Comparison of ENCODE assay signal across 19 cellular contexts in the genomic region with DNA sequence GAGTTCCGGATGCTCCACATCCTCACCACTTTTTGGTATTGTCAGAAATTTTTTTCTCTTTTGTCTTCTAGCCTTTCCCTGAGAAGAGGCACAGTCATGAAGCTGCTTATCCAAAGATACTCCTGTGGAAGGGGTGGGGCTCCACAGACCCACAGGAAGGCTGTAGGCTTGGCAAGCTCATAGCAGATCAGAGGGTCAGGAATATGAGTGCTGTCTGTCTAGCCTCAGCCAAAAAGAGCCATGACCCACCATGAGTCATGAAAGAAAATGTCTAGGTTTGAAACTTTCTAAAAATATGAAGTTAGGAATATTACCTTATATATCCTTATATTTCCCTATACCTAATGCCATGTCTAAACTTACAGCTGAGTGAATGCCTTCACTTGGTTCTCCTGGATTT.
DNase-seq lines count a peak whose midpoint lies in the region; ATAC-seq, FAIRE-seq and TF ChIP-seq lines count a peak whose summit lies in the region.
"Had no signal": no experiment of that assay in that cellular context is flagged by ENCODE, and none has a peak within 500 bp of the region (broad histone marks: within the 10 kb centered on the region; RNA-seq: fewer than 3 reads in every experiment).

No MANE protein-coding gene starts in this region.

- no peaks in the 10 kb centered on the region for H3K27me3 ChIP-seq in bronchial epithelial cell (ENCODE audit: control insufficient read depth, insufficient read depth, low read length)
- H3K27me3 ChIP-seq: BLaER1 treated with 17β-estradiol and CSF1 and Interleukin-3, amounts not matched to agents 10 nM and 100 nM; thyroid gland had no signal

- DNase-seq in Daoy (ENCODE audit: low read depth) (peak; percentile 25), LHCN-M2 (ENCODE audit: low read depth) (peak; percentile 62), bronchial epithelial cell (ENCODE audit: low read depth) (peak; percentile 37), foreskin fibroblast (peak; percentile 75 to 79), NCI-H1092 (lab: John Stamatoyannopoulos, UW) (no peak), GM19239 (ENCODE audit: insufficient read length, low spot score) (no peak)
- DNase-seq: activated naive CD4-positive, alpha-beta T cell treated with anti-CD3 and anti-CD28 coated beads, Interleukin-2, amount 50 U/mL, for 16 hours; Karpas-422; NCI-H1105 treated with DMSO at 0.1 percent for 48 hours; NCI-H2107; NCI-H524 treated with DMSO at 0.1 percent for 48 hours; stimulated activated CD4-positive, alpha-beta T cell treated with anti-CD3 and anti-CD28 coated beads, Interleukin-2, amount 100 ng/mL, for 24 hours; stimulated activated naive B cell treated with anti-CD40 and anti-IgM and Interleukin-4, amounts not matched to agents 10 μg/mL and 1 μg/mL and 100 μg/mL, for 72 hours; SW 1271; thyroid gland had no signal

- ATAC-seq in GM19467 (IDR thresholded peaks at IDR 0.05; ENCODE audit: unreplicated experiment), result no peak
- ATAC-seq in HG03460 (IDR thresholded peaks at IDR 0.05; ENCODE audit: unreplicated experiment), result no peak
- ATAC-seq: A549; stimulated activated naive B cell treated with anti-CD40 and anti-IgM and Interleukin-4, amounts not matched to agents 10 μg/mL and 1 μg/mL and 100 μg/mL, for 72 hours had no signal

- no peak overlapping the region for H3K4me3 ChIP-seq in bronchial epithelial cell (ENCODE audit: low read depth, low read length)
- no peak overlapping the region for H3K4me3 ChIP-seq in foreskin fibroblast (ENCODE audit: low read depth in 1 of 2, low read length in 2 of 2)
- H3K4me3 ChIP-seq: A549; BLaER1 treated with 17β-estradiol and CSF1 and Interleukin-3, amounts not matched to agents 10 nM and 100 nM; thyroid gland had no signal

- no peaks in the 10 kb centered on the region for H3K36me3 ChIP-seq in bronchial epithelial cell (ENCODE audit: control insufficient read depth, insufficient read depth, low read length)
- H3K36me3 ChIP-seq: BLaER1 treated with 17β-estradiol and CSF1 and Interleukin-3, amounts not matched to agents 10 nM and 100 nM; thyroid gland had no signal

- no peak for FAIRE-seq in bronchial epithelial cell (lab: Jason Lieb, UNC)
- no peak for FAIRE-seq in GM19239 (lab: Jason Lieb, UNC)
- FAIRE-seq: A549 had no signal

- TF ChIP-seq CTCF in bronchial epithelial cell (IDR thresholded peaks at IDR 0.05; ENCODE audit: insufficient read depth, low read length, severe bottlenecking) (no peak), foreskin fibroblast (IDR thresholded peaks at IDR 0.05; ENCODE audit: low read depth, low read length) (no peak)

Comparison
In these comparisons a context has a peak if more than half of its experiments do, and no peak if none do; other contexts are left out.
1. DNase-seq: peak in Daoy (single experiment), LHCN-M2 (single experiment), bronchial epithelial cell (single experiment) and foreskin fibroblast (2 of 2); none in NCI-H1092 (single experiment) and GM19239 (single experiment).